In genomic region chr12:129074379-129074778, GRCh38 we compare ENCODE assay signal across 29 cellular contexts.
DNase-seq lines count a peak whose midpoint lies in the region; ATAC-seq and TF ChIP-seq lines count a peak whose summit lies in the region.
"Had no signal": no experiment of that assay in that cellular context is flagged by ENCODE, and none has a peak within 500 bp of the region (broad histone marks: within the 10 kb centered on the region; RNA-seq: fewer than 3 reads in every experiment).

No MANE protein-coding gene starts in this region.

- CTCF ChIA-PET in GM10248 (lab: Yijun Ruan, JAX) = interaction anchor here (1.0 to 1.3 kb wide), 2 partner anchors 9 to 21 kb away, joined by 3 read pairs; no protein-coding TSS in a partner anchor

- intact Hi-C loops in cardiac septum (cut with DNase I) (no loop called here), Right ventricle myocardium superior (cut with DNase I) (no loop called here)

- H3K27ac Mint-ChIP-seq in chondrocyte (ENCODE audit: unreplicated experiment) = peak overlapping the region; percentile 24
- H3K27ac Mint-ChIP-seq: B cell; CD14-positive monocyte; CD4-positive, alpha-beta memory T cell; CD4-positive, alpha-beta T cell; CD4-positive, CD25-positive, alpha-beta regulatory T cell; CD8-positive, alpha-beta memory T cell; CD8-positive, alpha-beta T cell had no signal

- H3K4me1 Mint-ChIP-seq in chondrocyte (ENCODE audit: low read depth) = no peaks in the 10 kb centered on the region
- H3K4me1 Mint-ChIP-seq: B cell; CD14-positive monocyte; CD4-positive, alpha-beta memory T cell; CD4-positive, CD25-positive, alpha-beta regulatory T cell; CD8-positive, alpha-beta memory T cell had no signal

- H3K27me3 Mint-ChIP-seq in chondrocyte (ENCODE audit: low read depth) = no peaks in the 10 kb centered on the region
- H3K27me3 Mint-ChIP-seq: B cell; CD4-positive, alpha-beta memory T cell; CD4-positive, CD25-positive, alpha-beta regulatory T cell had no signal

- no peaks in the 10 kb centered on the region for H3K36me3 Mint-ChIP-seq in chondrocyte (ENCODE audit: low read depth)
- H3K36me3 Mint-ChIP-seq: CD14-positive monocyte; CD4-positive, alpha-beta memory T cell; CD4-positive, CD25-positive, alpha-beta regulatory T cell; CD8-positive, alpha-beta memory T cell; CD8-positive, alpha-beta T cell had no signal

- POLR2A ChIA-PET in GM10248 (lab: Yijun Ruan, JAX) = no interaction called here

- no peak for TF ChIP-seq CTCF in chondrocyte (IDR thresholded peaks at IDR 0.05)
- no peak for TF ChIP-seq CTCF in GM10248 (IDR thresholded peaks at IDR 0.05; ENCODE audit: control extremely low read depth, extremely low read depth, low read depth, missing control alignments)

- no peak for ATAC-seq in Right ventricle myocardium superior (ENCODE audit: poor library complexity)
- ATAC-seq: A549; CD8-positive, alpha-beta T cell had no signal

- DNase-seq in cardiac septum (ENCODE audit: low spot score) (peak; percentile 51), Right ventricle myocardium superior (no peak), chondrocyte (ENCODE audit: low spot score) (no peak), mesenteric fat pad (ENCODE audit: low spot score) (peak; percentile 79), NCI-H526 treated with DMSO at 0.1 percent for 48 hours (lab: John Stamatoyannopoulos, UW) (no peak), GM10248 (ENCODE audit: extremely low spot score) (no peak)
- DNase-seq: 8988T; ACHN; AML-193; BE2C; C1 segment of cervical spinal cord; Caco-2; Calu3; CD4-positive, alpha-beta memory T cell; CD4-positive, alpha-beta T cell; CD4-positive, CD25-positive, alpha-beta regulatory T cell; CD8-positive, alpha-beta memory T cell; CD8-positive, alpha-beta T cell; COR-L47; DMS 273 treated with DMSO at 0.1 percent for 48 hours; DMS153; DMS53; DMS79; DMS79 treated with DMSO at 0.1 percent for 48 hours; DND-41; EL had no signal

- peaks cover 19% of the 10 kb centered on the region for H3K9me3 Mint-ChIP-seq in chondrocyte (ENCODE audit: low read depth)
- H3K9me3 Mint-ChIP-seq: CD4-positive, alpha-beta T cell; CD8-positive, alpha-beta memory T cell; CD8-positive, alpha-beta T cell had no signal

- H3K4me3 Mint-ChIP-seq in chondrocyte (ENCODE audit: unreplicated experiment) = no peak overlapping the region
- H3K4me3 Mint-ChIP-seq: B cell; CD14-positive monocyte; CD4-positive, alpha-beta memory T cell; CD4-positive, alpha-beta T cell; CD4-positive, CD25-positive, alpha-beta regulatory T cell; CD8-positive, alpha-beta memory T cell; CD8-positive, alpha-beta T cell had no signal

Comparison
In these comparisons a context has a peak if more than half of its experiments do, and no peak if none do; other contexts are left out.
1. DNase-seq: peak in cardiac septum (single experiment) and mesenteric fat pad (single experiment); none in Right ventricle myocardium superior (single experiment), chondrocyte (single experiment), NCI-H526 treated with DMSO at 0.1 percent for 48 hours (single experiment) and GM10248 (single experiment).